ENCODE assay signal across 32 cellular contexts in the genomic region with DNA sequence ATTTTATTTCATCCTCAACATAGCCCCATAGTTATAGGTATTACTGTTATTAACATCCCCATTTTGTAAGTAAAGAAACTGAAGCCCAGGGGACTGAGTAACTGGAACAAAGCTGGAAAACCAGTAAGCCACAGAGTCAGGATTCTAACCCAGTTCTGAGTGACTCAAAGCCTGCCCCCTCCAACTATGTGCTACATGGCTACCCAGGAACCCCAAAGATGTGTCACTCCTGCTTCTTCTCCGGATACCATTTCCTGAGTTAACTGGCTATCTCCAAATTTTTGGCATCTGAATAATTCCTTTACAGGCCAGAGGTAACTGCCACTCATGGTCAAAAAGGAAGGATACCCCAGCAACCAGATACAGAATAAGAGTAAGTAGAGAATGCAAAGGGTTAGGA. TPM values are rescaled to one million over a fixed set of nuclear protein-coding genes. Genes with fewer than 3 reads are reported as not detected.
DNase-seq lines count a peak whose midpoint lies in the region; ATAC-seq, FAIRE-seq and TF ChIP-seq lines count a peak whose summit lies in the region.
"Had no signal": no experiment of that assay in that cellular context is flagged by ENCODE, and none has a peak within 500 bp of the region (broad histone marks: within the 10 kb centered on the region; RNA-seq: fewer than 3 reads in every experiment).

No MANE protein-coding gene starts in this region.

- H3K9me3 Mint-ChIP-seq in MCF 10A (ENCODE audit: unreplicated experiment): no peaks in the 10 kb centered on the region
- H3K9me3 Mint-ChIP-seq: central memory CD8-positive, alpha-beta T cell; IgD-negative memory B cell; stimulated activated naive CD8-positive, alpha-beta T cell treated with anti-CD3 and anti-CD28 coated beads, Interleukin-15, Interleukin-2, amounts not matched to agents 100 ng/mL and 50 ng/mL, for 24 hours had no signal

- dilution Hi-C loops in mammary epithelial cell (cut with HindIII; ENCODE audit: low sequenced_read_pairs): no loop called here

- no peak overlapping the region for H3K27ac Mint-ChIP-seq in MCF 10A (ENCODE audit: low read depth, unreplicated experiment)
- H3K27ac Mint-ChIP-seq: activated CD4-positive, alpha-beta T cell treated with anti-CD3 and anti-CD28 coated beads for 36 hours; activated naive CD8-positive, alpha-beta T cell; B cell; CD8-positive, alpha-beta memory T cell; IgD-negative memory B cell; naive thymus-derived CD4-positive, alpha-beta T cell; stimulated activated naive CD8-positive, alpha-beta T cell treated with anti-CD3 and anti-CD28 coated beads, Interleukin-15, Interleukin-2, amounts not matched to agents 100 ng/mL and 50 ng/mL, for 24 hours had no signal

- H3K36me3 Mint-ChIP-seq in MCF 10A (ENCODE audit: insufficient read depth, unreplicated experiment): peaks cover 6% of the 10 kb centered on the region
- H3K36me3 Mint-ChIP-seq: activated naive CD8-positive, alpha-beta T cell; CD8-positive, alpha-beta memory T cell; IgD-negative memory B cell; naive thymus-derived CD4-positive, alpha-beta T cell had no signal

- no peak overlapping the region for H3K4me3 Mint-ChIP-seq in MCF 10A (ENCODE audit: unreplicated experiment)
- H3K4me3 Mint-ChIP-seq: activated CD4-positive, alpha-beta T cell treated with anti-CD3 and anti-CD28 coated beads for 36 hours; activated naive CD8-positive, alpha-beta T cell; B cell; CD8-positive, alpha-beta memory T cell; central memory CD8-positive, alpha-beta T cell; IgD-negative memory B cell; naive thymus-derived CD4-positive, alpha-beta T cell; stimulated activated naive CD8-positive, alpha-beta T cell treated with anti-CD3 and anti-CD28 coated beads, Interleukin-15, Interleukin-2, amounts not matched to agents 100 ng/mL and 50 ng/mL, for 24 hours had no signal

- peak; percentile 71 for FAIRE-seq in RCC 7860 (lab: Jason Lieb, UNC)
- FAIRE-seq: urothelium cell line had no signal

- H3K27ac ChIP-seq in mammary epithelial cell (ENCODE audit: insufficient read depth, low read depth, low read length) (no peak overlapping the region), PC-3 (ENCODE audit: low read length) (no peak overlapping the region)
- H3K27ac ChIP-seq: 22Rv1, esophagus squamous epithelium, left ventricle myocardium inferior, prostate gland, thoracic aorta had no signal

- H3K36me3 ChIP-seq in mammary epithelial cell (ENCODE audit: insufficient read depth, low read length): no peaks in the 10 kb centered on the region
- no peaks in the 10 kb centered on the region for H3K36me3 ChIP-seq in PC-3 (ENCODE audit: low read depth, low read length)
- H3K36me3 ChIP-seq in mucosa of descending colon (ENCODE audit: low read depth): no peaks in the 10 kb centered on the region
- H3K36me3 ChIP-seq: esophagus squamous epithelium, left ventricle myocardium inferior, prostate gland, thoracic aorta had no signal

- peaks cover 18% of the 10 kb centered on the region for H3K4me1 Mint-ChIP-seq in MCF 10A (ENCODE audit: insufficient read depth, unreplicated experiment)
- H3K4me1 Mint-ChIP-seq: activated CD4-positive, alpha-beta T cell treated with anti-CD3 and anti-CD28 coated beads for 36 hours; CD8-positive, alpha-beta memory T cell; central memory CD8-positive, alpha-beta T cell; IgD-negative memory B cell; naive thymus-derived CD4-positive, alpha-beta T cell had no signal

- no peaks in the 10 kb centered on the region for H3F3A ChIP-seq in PC-3 (ENCODE audit: low read length, unreplicated experiment)

- CTCF ChIA-PET in mammary epithelial cell (lab: Charles Lee; ENCODE audit: low non-redundant PET): no interaction called here
- CTCF ChIA-PET in MCF 10A (lab: Yijun Ruan, JAX): interaction anchor here (0.8 to 1.8 kb wide), 2 partner anchors 43 to 1840 kb away, joined by 3 to 6 read pairs; partner anchors contain the start of gene TENM4
- CTCF ChIA-PET in PC-3 (lab: Charles Lee): no interaction called here

- 0% methylated on average over 1 of the region's 1 CpG for WGBS in mammary epithelial cell (ENCODE audit: low coverage, missing lambda C conversion rate)

- H3K4me3 ChIP-seq in mammary epithelial cell (replicated peaks in 1 of 3; ENCODE audit: insufficient read depth in 1 of 3, low read depth in 2 of 3, low read length in 3 of 3) (no peak overlapping the region), fibroblast of mammary gland (ENCODE audit: control insufficient read depth, low read depth, low read length) (no peak overlapping the region), PC-3 (ENCODE audit: low read length) (no peak overlapping the region), mucosa of descending colon (no peak overlapping the region)
- H3K4me3 ChIP-seq: esophagus squamous epithelium, left ventricle myocardium inferior, prostate gland, thoracic aorta had no signal

- H3K27me3 Mint-ChIP-seq in MCF 10A (ENCODE audit: insufficient read depth, unreplicated experiment): no peaks in the 10 kb centered on the region
- H3K27me3 Mint-ChIP-seq: activated naive CD8-positive, alpha-beta T cell; central memory CD8-positive, alpha-beta T cell had no signal

- peaks cover 19% of the 10 kb centered on the region for H3K4me1 ChIP-seq in mammary epithelial cell (ENCODE audit: insufficient read depth, low read length)
- no peaks in the 10 kb centered on the region for H3K4me1 ChIP-seq in PC-3 (ENCODE audit: insufficient read depth, low read length)
- no peaks in the 10 kb centered on the region for H3K4me1 ChIP-seq in mucosa of descending colon (ENCODE audit: low read depth)
- H3K4me1 ChIP-seq: left ventricle myocardium inferior, prostate gland had no signal

- H3K9me2 ChIP-seq in PC-3 (replicated peaks; ENCODE audit: low read length): no peaks in the 10 kb centered on the region

- H3K79me2 ChIP-seq in mammary epithelial cell (ENCODE audit: insufficient read depth, low read length) (peaks cover 14% of the 10 kb centered on the region), PC-3 (ENCODE audit: low read length) (no peaks in the 10 kb centered on the region)

- H3K4me2 ChIP-seq in mammary epithelial cell (ENCODE audit: insufficient read depth, low read depth, low read length) (no peak overlapping the region), PC-3 (ENCODE audit: low read length) (no peak overlapping the region)

- POLR2A ChIA-PET in MCF 10A (lab: Yijun Ruan, JAX) (no interaction called here), PC-3 (lab: Charles Lee; ENCODE audit: unreplicated experiment) (no interaction called here)

- intact Hi-C loops in mammary epithelial cell (cut with micrococcal nuclease) (no loop called here), MCF 10A (cut with micrococcal nuclease) (no loop called here), PC-3 (cut with micrococcal nuclease) (no loop called here), mucosa of descending colon (cut with DNase I, micrococcal nuclease) (no loop called here)

- H3K27me3 ChIP-seq in mammary epithelial cell (ENCODE audit: insufficient read depth, low read length) (no peaks in the 10 kb centered on the region), PC-3 (ENCODE audit: low read length) (peaks cover 36% of the 10 kb centered on the region)
- H3K27me3 ChIP-seq: esophagus squamous epithelium had no signal

- DNase-seq in mammary epithelial cell (peak; percentile 41), MCF 10A (ENCODE audit: unreplicated experiment) (no peak), RCC 7860 (ENCODE audit: low spot score) (peak; percentile 72), fibroblast of mammary gland (ENCODE audit: low read depth) (peak; percentile 73), PC-3 (no peak), mucosa of descending colon (no peak)
- DNase-seq in NK-92 treated with Interleukin-12 subunit alpha and Interleukin-12 subunit beta, amount 100 ng/mL, for 24 hours (lab: John Stamatoyannopoulos, UW): no peak
- DNase-seq: activated CD4-positive, alpha-beta T cell treated with anti-CD3 and anti-CD28 coated beads for 36 hours; activated T-cell treated with anti-CD3 and anti-CD28 coated beads for 4 hours; aorta; CD8-positive, alpha-beta memory T cell; dermis blood vessel endothelial cell; esophagus squamous epithelium; GDM1; hypothalamus; left ventricle myocardium inferior; naive thymus-derived CD4-positive, alpha-beta T cell; NCI-H1105 treated with DMSO at 0.1 percent for 48 hours; NCI-H2029; NCI-H446 treated with DMSO at 0.1 percent for 48 hours; NCI-H82; T-helper 2 cell had no signal

- H3K9ac ChIP-seq in mammary epithelial cell (ENCODE audit: insufficient read depth, low read length): no peak overlapping the region
- H3K9ac ChIP-seq in PC-3 (ENCODE audit: low read length): no peak overlapping the region

- H4K20me1 ChIP-seq in mammary epithelial cell (ENCODE audit: insufficient read depth, low read length) (no peaks in the 10 kb centered on the region), PC-3 (ENCODE audit: low read length) (no peaks in the 10 kb centered on the region)

- H2AFZ ChIP-seq in mammary epithelial cell (ENCODE audit: low read depth, low read length): no peak overlapping the region
- no peak overlapping the region for H2AFZ ChIP-seq in PC-3 (ENCODE audit: low read length)

- in situ Hi-C loops in mammary epithelial cell (cut with MboI; ENCODE audit: low sequenced_read_pairs in 2 of 2): no loop called here

- no peaks in the 10 kb centered on the region for H3K9me3 ChIP-seq in mammary epithelial cell (replicated peaks; ENCODE audit: insufficient read depth, low read length)
- no peaks in the 10 kb centered on the region for H3K9me3 ChIP-seq in PC-3 (ENCODE audit: low read length)
- H3K9me3 ChIP-seq in mucosa of descending colon: no peaks in the 10 kb centered on the region
- H3K9me3 ChIP-seq: esophagus squamous epithelium, left ventricle myocardium inferior, prostate gland, thoracic aorta had no signal

- no peak for ATAC-seq in PC-3
- ATAC-seq in GM19023 (IDR thresholded peaks at IDR 0.05; ENCODE audit: unreplicated experiment): no peak
- no peak for ATAC-seq in mucosa of descending colon
- ATAC-seq: activated CD4-positive, alpha-beta T cell treated with anti-CD3 and anti-CD28 coated beads for 36 hours; naive thymus-derived CD4-positive, alpha-beta T cell had no signal

- BruUV-seq in mammary epithelial cell (replicated peaks; lab: Mats Ljungman, UMichigan) (no TSS peak), MCF 10A (replicated peaks; lab: Mats Ljungman, UMichigan) (no TSS peak), PC-3 (replicated peaks; lab: Mats Ljungman, UMichigan) (no TSS peak)

- TF ChIP-seq CTCF in mammary epithelial cell (conservative IDR thresholded peaks at IDR 0.05 in 1 of 2, IDR thresholded peaks at IDR 0.05 in 1 of 2; ENCODE audit: extremely low read depth in 1 of 2, insufficient read depth in 1 of 2, low read depth in 1 of 2, low read length in 2 of 2) (no peak), MCF 10A (IDR thresholded peaks at IDR 0.05; ENCODE audit: unreplicated experiment) (no peak), fibroblast of mammary gland (conservative IDR thresholded peaks at IDR 0.05; ENCODE audit: control insufficient read depth, insufficient read depth, low read depth, low read length) (no peak), PC-3 (conservative IDR thresholded peaks at IDR 0.05; ENCODE audit: low read depth, low read length) (no peak), mucosa of descending colon (IDR thresholded peaks at IDR 0.05) (no peak)

RNA-seq across cellular contexts. Expression of gene TENM4, which starts 43.6 kb away (rescaled TPM):
- total RNA-seq in mammary epithelial cell: 10 to 100 TPM in 1 of 2 donors, 1 to 10 TPM in 1; 4.8 to 26.5 TPM
- 10.1 TPM for polyA plus RNA-seq in mammary epithelial cell
- 27.4 TPM for polyA minus RNA-seq in mammary epithelial cell
- 5.0 and 9.9 TPM in 2 replicates for total RNA-seq in MCF 10A (2022)
- 19.7 and 37.1 TPM in 2 replicates for total RNA-seq in PC-3 (2014; rRNA removed)
- 1 to 10 TPM in 2 of 3 donors, under 1 TPM in 1; 0.70 to 1.6 (median 1.2) TPM for total RNA-seq in mucosa of descending colon
- total RNA-seq: activated CD4-positive, alpha-beta T cell treated with anti-CD3 and anti-CD28 coated beads for 36 hours; CD8-positive, alpha-beta memory T cell had no signal
- polyA plus RNA-seq: CD8-positive, alpha-beta memory T cell; IgD-negative memory B cell; naive thymus-derived CD4-positive, alpha-beta T cell had no signal

Comparison
In these comparisons a context has a peak if more than half of its experiments do, and no peak if none do; other contexts are left out.
1. DNase-seq: peak in mammary epithelial cell (single experiment), RCC 7860 (single experiment) and fibroblast of mammary gland (single experiment); none in MCF 10A (single experiment), NK-92 treated with Interleukin-12 subunit alpha and Interleukin-12 subunit beta, amount 100 ng/mL, for 24 hours (single experiment), PC-3 (single experiment) and mucosa of descending colon (0 of 3).